In the genomic region with DNA sequence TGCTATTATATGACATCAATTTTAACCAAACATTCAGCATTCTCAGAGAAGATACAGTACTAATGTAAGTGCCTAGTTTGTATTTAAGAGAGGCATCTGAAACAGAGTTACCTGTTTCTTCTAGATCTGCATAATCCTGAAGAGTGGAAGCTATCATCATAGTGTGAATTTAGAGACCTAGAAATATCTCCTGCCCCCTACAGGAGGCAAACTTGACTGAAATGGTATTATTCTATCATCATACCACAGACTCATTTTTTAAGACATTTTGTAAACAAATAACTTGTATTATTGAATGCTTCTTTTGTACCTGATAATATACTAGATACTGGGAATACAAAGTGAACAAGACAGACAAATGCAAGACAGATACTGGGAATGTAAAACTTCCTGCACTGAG, we compare ENCODE assay signal across 13 cellular contexts.
DNase-seq lines count a peak whose midpoint lies in the region; ATAC-seq and TF ChIP-seq lines count a peak whose summit lies in the region.
"Had no signal": no experiment of that assay in that cellular context is flagged by ENCODE, and none has a peak within 500 bp of the region (broad histone marks: within the 10 kb centered on the region; RNA-seq: fewer than 3 reads in every experiment).

No MANE protein-coding gene starts in this region.

- ATAC-seq in T-helper 17 cell = no peak
- no peak for ATAC-seq in HG02759 (IDR thresholded peaks at IDR 0.05; ENCODE audit: unreplicated experiment)
- no peak for ATAC-seq in effector memory CD8-positive, alpha-beta T cell (replicated peaks)
- ATAC-seq: natural killer cell treated with Interleukin-12 subunit alpha and Interleukin-12 subunit beta and Interleukin-15 and Interleukin-18, amount 100 ng/mL, for 72 hours had no signal

- H3K4me1 Mint-ChIP-seq in T-helper 17 cell = peaks cover 13% of the 10 kb centered on the region
- H3K4me1 Mint-ChIP-seq in effector memory CD8-positive, alpha-beta T cell (ENCODE audit: low read depth in 2 of 2) = peaks cover 0 to 11% of the 10 kb centered on the region in 2 donors

- H3K27me3 Mint-ChIP-seq in T-helper 17 cell = peaks cover 5% of the 10 kb centered on the region
- no peaks in the 10 kb centered on the region for H3K27me3 Mint-ChIP-seq in effector memory CD8-positive, alpha-beta T cell

- peaks cover 3% of the 10 kb centered on the region for H3K9me3 ChIP-seq in T-helper 17 cell (ENCODE audit: control insufficient read depth, low read length, poor library complexity, severe bottlenecking)
- H3K9me3 ChIP-seq: spleen had no signal

- peak; percentile 4 for TF ChIP-seq CTCF in GM12865 (IDR thresholded peaks at IDR 0.05; ENCODE audit: insufficient read depth, low read depth, low read length, missing control alignments)

- H3K4me3 Mint-ChIP-seq in T-helper 17 cell = no peak overlapping the region
- no peak overlapping the region for H3K4me3 Mint-ChIP-seq in effector memory CD8-positive, alpha-beta T cell
- H3K4me3 Mint-ChIP-seq: natural killer cell treated with Interleukin-12 subunit alpha and Interleukin-12 subunit beta and Interleukin-15 and Interleukin-18, amount 100 ng/mL, for 72 hours had no signal

- H3K4me3 ChIP-seq in GM12865 (ENCODE audit: low read depth, low read length) = no peak overlapping the region
- H3K4me3 ChIP-seq: spleen had no signal

- peak overlapping the region; percentile 8 for H3K27ac Mint-ChIP-seq in T-helper 17 cell
- H3K27ac Mint-ChIP-seq in effector memory CD8-positive, alpha-beta T cell = no peak overlapping the region

- peaks cover 11% of the 10 kb centered on the region for H3K36me3 Mint-ChIP-seq in T-helper 17 cell (ENCODE audit: low read depth)
- H3K36me3 Mint-ChIP-seq in effector memory CD8-positive, alpha-beta T cell (ENCODE audit: insufficient read depth) = no peaks in the 10 kb centered on the region

- no peaks in the 10 kb centered on the region for H3K9me3 Mint-ChIP-seq in effector memory CD8-positive, alpha-beta T cell
- H3K9me3 Mint-ChIP-seq: natural killer cell treated with Interleukin-12 subunit alpha and Interleukin-12 subunit beta and Interleukin-15 and Interleukin-18, amount 100 ng/mL, for 72 hours had no signal

- DNase-seq in AML-193 (lab: John Stamatoyannopoulos, UW) = peak; percentile 1 to 6
- no peak for DNase-seq in GM12865 (ENCODE audit: low read depth)
- DNase-seq in T-helper 17 cell = no peak
- DNase-seq in glomerular endothelial cell (ENCODE audit: extremely low read depth, low read depth, low spot score) = peak; percentile 16
- no peak for DNase-seq in NCI-H2171 treated with DMSO at 0.1 percent for 48 hours (lab: John Stamatoyannopoulos, UW)
- no peak for DNase-seq in NCI-H2081 (lab: John Stamatoyannopoulos, UW)
- no peak for DNase-seq in effector memory CD8-positive, alpha-beta T cell
- DNase-seq: activated naive CD4-positive, alpha-beta T cell treated with anti-CD3 and anti-CD28 coated beads, Interleukin-2, amount 50 U/mL, for 16 hours; cerebellar nuclear complex; NCI-H510A; spleen had no signal

Comparison
In these comparisons a context has a peak if more than half of its experiments do, and no peak if none do; other contexts are left out.
1. DNase-seq: peak in AML-193 (2 of 2) and glomerular endothelial cell (single experiment); none in GM12865 (single experiment), T-helper 17 cell (0 of 3), NCI-H2171 treated with DMSO at 0.1 percent for 48 hours (single experiment), NCI-H2081 (0 of 2) and effector memory CD8-positive, alpha-beta T cell (0 of 3).